21 cellular contexts compared by ENCODE assay signal in the genomic region with DNA sequence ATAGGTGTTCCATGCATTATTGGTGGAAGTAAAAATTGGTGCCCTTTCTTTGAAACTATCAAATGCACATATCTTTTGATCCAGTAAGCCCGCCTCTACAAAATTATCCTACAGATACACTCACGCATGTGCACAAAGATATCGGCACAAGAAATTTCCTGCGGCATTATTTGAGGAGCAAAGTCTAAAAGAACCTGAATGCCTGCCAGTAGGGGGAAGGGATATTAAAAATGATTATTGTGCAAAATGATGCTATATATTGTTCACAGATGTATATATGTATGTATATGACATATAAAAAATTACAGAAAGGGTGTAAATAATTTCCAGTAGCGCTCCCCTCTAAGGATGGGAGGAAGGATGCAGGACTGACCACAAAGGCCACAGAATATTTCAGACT. TPM values are rescaled to one million over a fixed set of nuclear protein-coding genes. Genes with fewer than 3 reads are reported as not detected.
DNase-seq lines count a peak whose midpoint lies in the region; ATAC-seq, FAIRE-seq and TF ChIP-seq lines count a peak whose summit lies in the region.
"Had no signal": no experiment of that assay in that cellular context is flagged by ENCODE, and none has a peak within 500 bp of the region (broad histone marks: within the 10 kb centered on the region; RNA-seq: fewer than 3 reads in every experiment).

No MANE protein-coding gene starts in this region.

- no TSS peak for BruUV-seq in K562 (replicated peaks; lab: Mats Ljungman, UMichigan)

- intact Hi-C loops in K562 (cut with micrococcal nuclease) = no loop called here

- 5% methylated on average over 5 of the region's 5 CpGs for WGBS in K562 (ENCODE audit: insufficient coverage, low coverage, missing lambda C conversion rate)

- peaks cover 0 to 5% (median 0%) of the 10 kb centered on the region in 11 experiments; a peak in 3 of 22 replicates for H3K9me3 ChIP-seq in BLaER1 treated with 17β-estradiol and CSF1 and Interleukin-3, amounts not matched to agents 10 nM and 100 nM (replicated peaks in 1 of 11)
- peaks cover 2% of the 10 kb centered on the region; the same call in 1 of the 2 replicates for H3K9me3 ChIP-seq in K562 (replicated peaks; ENCODE audit: control insufficient read depth, insufficient read depth, low read depth, low read length)
- H3K9me3 ChIP-seq: thoracic aorta had no signal

- CTCF ChIA-PET in K562 (lab: Yijun Ruan, JAX; ENCODE audit: low intra/inter-chr PET ratio) = no interaction called here

- no peaks in the 10 kb centered on the region for H3K36me3 ChIP-seq in BLaER1 treated with 17β-estradiol and CSF1 and Interleukin-3, amounts not matched to agents 10 nM and 100 nM
- H3K36me3 ChIP-seq in K562 (ENCODE audit: control insufficient read depth, insufficient read depth, low read length) = no peaks in the 10 kb centered on the region
- H3K36me3 ChIP-seq: thoracic aorta had no signal

- no peak for FAIRE-seq in K562 (lab: Jason Lieb, UNC)
- FAIRE-seq: GM12891 had no signal

- no peaks in the 10 kb centered on the region for H3K9me1 ChIP-seq in K562 (ENCODE audit: control insufficient read depth, insufficient read depth, low read length)

- TF ChIP-seq EP300 in K562 (IDR thresholded peaks at IDR 0.05; ENCODE audit: low read length) = no peak

- TF ChIP-seq POLR2A in K562 (conservative IDR thresholded peaks at IDR 0.05) = no peak

- H3K4me1 Mint-ChIP-seq in progenitor cell of endocrine pancreas (ENCODE audit: low read depth) = peaks cover 16% of the 10 kb centered on the region

- H3K9me3 Mint-ChIP-seq in progenitor cell of endocrine pancreas (ENCODE audit: low read depth) = no peaks in the 10 kb centered on the region
- H3K9me3 Mint-ChIP-seq: effector memory CD8-positive, alpha-beta T cell; mesothelial cell of epicardium had no signal

- H3K4me3 Mint-ChIP-seq in progenitor cell of endocrine pancreas (ENCODE audit: low read depth) = no peak overlapping the region
- H3K4me3 Mint-ChIP-seq: mesothelial cell of epicardium had no signal

- H3K4me1 ChIP-seq in BLaER1 treated with 17β-estradiol and CSF1 and Interleukin-3, amounts not matched to agents 10 nM and 100 nM = peaks cover 50 to 90% (median 84%) of the 10 kb centered on the region in 10 experiments
- peaks cover 11 to 25% of the 10 kb centered on the region in 2 experiments for H3K4me1 ChIP-seq in K562 (replicated peaks in 1 of 2; ENCODE audit: control insufficient read depth in 2 of 2, insufficient read depth in 2 of 2, low read length in 2 of 2)

- no peak for TF ChIP-seq RAD21 in K562 (CRISPR knock-in tag; conservative IDR thresholded peaks at IDR 0.05 in 1 of 2, IDR thresholded peaks at IDR 0.05 in 1 of 2)

- ATAC-seq in K562 (no peak), HG03280 (IDR thresholded peaks at IDR 0.05; ENCODE audit: unreplicated experiment) (no peak), GM21367 (IDR thresholded peaks at IDR 0.05; ENCODE audit: unreplicated experiment) (no peak)
- ATAC-seq: effector memory CD8-positive, alpha-beta T cell; sciatic nerve had no signal

- peak in 59 of 76 experiments; percentile 16 to 92 (median 66) for DNase-seq in HUDEP-2 (lab: John Stamatoyannopoulos, UW; ENCODE audit: unreplicated experiment in 76 of 76)
- peak in 1 of 4 experiments; percentile 50 for DNase-seq in K562 (ENCODE audit: extremely low read depth in 1 of 4, low spot score in 3 of 4)
- DNase-seq in progenitor cell of endocrine pancreas (ENCODE audit: low spot score, unreplicated experiment) = no peak
- no peak for DNase-seq in NCI-H524 (lab: John Stamatoyannopoulos, UW)
- DNase-seq in caudate nucleus (lab: John Stamatoyannopoulos, UW) = no peak
- DNase-seq: activated CD4-positive, alpha-beta T cell treated with anti-CD3 and anti-CD28 coated beads, Interleukin-2, amount 50 U/mL, for 48 hours; DMS 273 treated with DMSO at 0.1 percent for 48 hours; effector memory CD8-positive, alpha-beta T cell; GDM1; hippocampal formation; kidney glomerular epithelial cell; NCI-H1092 treated with DMSO at 0.1 percent for 48 hours; occipital lobe; stimulated activated CD4-positive, alpha-beta T cell treated with anti-CD3 and anti-CD28 coated beads, Interleukin-1b, Interleukin-23, amount 100 ng/mL, for 48 hours had no signal

- H3K27ac Mint-ChIP-seq in progenitor cell of endocrine pancreas = no peak overlapping the region
- H3K27ac Mint-ChIP-seq: mesothelial cell of epicardium had no signal

- H3K79me2 ChIP-seq in K562 (ENCODE audit: control insufficient read depth, insufficient read depth, low read length) = no peaks in the 10 kb centered on the region

- H4K20me1 ChIP-seq in BLaER1 treated with 17β-estradiol and CSF1 and Interleukin-3, amounts not matched to agents 10 nM and 100 nM = no peaks in the 10 kb centered on the region
- no peaks in the 10 kb centered on the region for H4K20me1 ChIP-seq in K562 (replicated peaks; ENCODE audit: control insufficient read depth, insufficient read depth, low read length)

- TF ChIP-seq CTCF in K562 (IDR thresholded peaks at IDR 0.05 in 2 of 3, conservative IDR thresholded peaks at IDR 0.05 in 1 of 3; ENCODE audit: insufficient read depth in 2 of 3, low read depth in 1 of 3, low read length in 3 of 3) (no peak), progenitor cell of endocrine pancreas (IDR thresholded peaks at IDR 0.05; ENCODE audit: unreplicated experiment) (peak; percentile 10)

- H3K27me3 Mint-ChIP-seq in progenitor cell of endocrine pancreas = peaks cover 32% of the 10 kb centered on the region
- H3K27me3 Mint-ChIP-seq: effector memory CD8-positive, alpha-beta T cell had no signal

- H3K27me3 ChIP-seq in BLaER1 treated with 17β-estradiol and CSF1 and Interleukin-3, amounts not matched to agents 10 nM and 100 nM = no peaks in the 10 kb centered on the region
- H3K27me3 ChIP-seq in K562 (ENCODE audit: control insufficient read depth in 2 of 2, insufficient read depth in 2 of 2, low read length in 2 of 2) = no peaks in the 10 kb centered on the region

- H3K36me3 Mint-ChIP-seq in progenitor cell of endocrine pancreas (ENCODE audit: insufficient read depth) = no peaks in the 10 kb centered on the region
- H3K36me3 Mint-ChIP-seq: mesothelial cell of epicardium had no signal

- peak overlapping the region; percentile 72 to 93 (median 81); a peak in 21 of 22 replicates for H3K4me2 ChIP-seq in BLaER1 treated with 17β-estradiol and CSF1 and Interleukin-3, amounts not matched to agents 10 nM and 100 nM
- 0 out of 2 replicates have a peak overlapping the region, but pooled peaks have one; percentile 12 for H3K4me2 ChIP-seq in K562 (ENCODE audit: insufficient read depth, low read length)

- POLR2A ChIA-PET in K562 (lab: Yijun Ruan, JAX) = no interaction called here

- in situ Hi-C loops in K562 (cut with MboI) = no loop called here

- H2AFZ ChIP-seq in K562 (ENCODE audit: low read depth, low read length) = peak overlapping the region; percentile 90; the same call in 1 of the 2 replicates

- peak overlapping the region in 10 of 11 experiments; percentile 31 to 82 (median 79); a peak in 17 of 22 replicates for H3K9ac ChIP-seq in BLaER1 treated with 17β-estradiol and CSF1 and Interleukin-3, amounts not matched to agents 10 nM and 100 nM
- H3K9ac ChIP-seq in K562 (ENCODE audit: insufficient read depth in 1 of 2, low read depth in 2 of 2, low read length in 2 of 2) = peak overlapping the region in 1 of 2 experiments; percentile 37; a peak in 1 of 4 replicates

- peak overlapping the region in 1 of 10 experiments; percentile 17; a peak in 1 of 20 replicates for H3K4me3 ChIP-seq in BLaER1 treated with 17β-estradiol and CSF1 and Interleukin-3, amounts not matched to agents 10 nM and 100 nM
- H3K4me3 ChIP-seq in K562 = no peak overlapping the region
- H3K4me3 ChIP-seq: thoracic aorta had no signal

- peak overlapping the region in 10 of 11 experiments; percentile 45 to 97 (median 94); a peak in 17 of 22 replicates for H3K27ac ChIP-seq in BLaER1 treated with 17β-estradiol and CSF1 and Interleukin-3, amounts not matched to agents 10 nM and 100 nM
- peak overlapping the region; percentile 69; the same call in 1 of the 3 replicates for H3K27ac ChIP-seq in K562 (ENCODE audit: extremely low read depth, low read depth, low read length)
- H3K27ac ChIP-seq in caudate nucleus (ENCODE audit: low read depth, low read length) = no peak overlapping the region

RNA-seq across cellular contexts. Expression of a gene that starts 24.7 kb away (rescaled TPM):
- 43.4 and 113 TPM in 2 replicates for total RNA-seq in K562 (2011; cell fraction: chromatin; rRNA removed; ENCODE audit: low replicate concordance)
- total RNA-seq in K562 (2011; cell fraction: nucleolus; rRNA removed) = 28.3 and 33.6 TPM in 2 replicates
- 69.6 and 116 TPM in 2 replicates for total RNA-seq in K562 (2011; cell fraction: nucleoplasm; rRNA removed)
- total RNA-seq in K562 (2014; rRNA removed) (22.8 and 23.2 TPM in 2 replicates), K562 (2014; rRNA removed; fragmentation: Illumina TruSeq; extraction: Trizol) (58.8 and 62.4 TPM in 2 replicates), K562 (2015; rRNA removed; fragmentation: Illumina TruSeq; extraction: Trizol) (42.0 and 46.0 TPM in 2 replicates), K562 (2021) (50.9 and 59.1 TPM in 2 replicates), progenitor cell of endocrine pancreas (83.6 and 85.4 TPM in 2 replicates)
- polyA plus RNA-seq in K562 (2011; rRNA removed) (39.2 and 63.5 TPM in 2 replicates), K562 (2014; fragmentation: Illumina TruSeq; extraction: Trizol) (51.3 and 56.8 TPM in 2 replicates), K562 (2014; fragmentation: Nextera tagmentation; extraction: Ambion mirVana) (10 to 100 TPM; 10.9 to 15.6 TPM), K562 (2014; rRNA removed) (39.4 and 40.2 TPM in 2 replicates)
- polyA plus RNA-seq in K562 (2011; cell fraction: cytosol; rRNA removed) = 25.2 and 37.9 TPM in 2 replicates
- polyA plus RNA-seq in K562 (2011; cell fraction: nucleus; rRNA removed) = 26.1 and 34.1 TPM in 2 replicates
- polyA plus RNA-seq in K562 (2012) = 38.7 and 40.1 TPM in 2 replicates
- polyA minus RNA-seq in K562 (2011; rRNA and poly(A)+ RNA removed) = 51.2 and 62.6 TPM in 2 replicates
- 21.6 and 24.5 TPM in 2 replicates for polyA minus RNA-seq in K562 (2011; cell fraction: cytosol; rRNA and poly(A)+ RNA removed)
- polyA minus RNA-seq in K562 (2011; cell fraction: nucleus; rRNA and poly(A)+ RNA removed) = 16.8 and 23.4 TPM in 2 replicates

RNA-seq across cellular contexts. Expression of a gene that starts 37.2 kb away (rescaled TPM):
- total RNA-seq in K562 (2011; cell fraction: chromatin; rRNA removed; ENCODE audit: low replicate concordance) = 2.9 and 11.1 TPM in 2 replicates
- total RNA-seq in K562 (2011; cell fraction: nucleolus; rRNA removed) = 12.0 TPM in 2 replicates
- total RNA-seq in K562 (2011; cell fraction: nucleoplasm; rRNA removed) = 6.7 and 8.2 TPM in 2 replicates
- 15.0 and 16.8 TPM in 2 replicates for total RNA-seq in K562 (2014; rRNA removed)
- total RNA-seq in K562 (2014; rRNA removed; fragmentation: Illumina TruSeq; extraction: Trizol) = 5.3 and 5.4 TPM in 2 replicates
- total RNA-seq in K562 (2015; rRNA removed; fragmentation: Illumina TruSeq; extraction: Trizol) = 7.8 and 8.9 TPM in 2 replicates
- 14.6 and 18.4 TPM in 2 replicates for total RNA-seq in K562 (2021)
- polyA plus RNA-seq in K562 (2011; rRNA removed) = 3.0 and 5.1 TPM in 2 replicates
- 5.7 and 6.2 TPM in 2 replicates for polyA plus RNA-seq in K562 (2011; cell fraction: cytosol; rRNA removed)
- polyA plus RNA-seq in K562 (2011; cell fraction: nucleus; rRNA removed) = 5.1 and 6.0 TPM in 2 replicates
- polyA plus RNA-seq in K562 (2012) = 3.9 and 8.4 TPM in 2 replicates
- 5.4 and 6.8 TPM in 2 replicates for polyA plus RNA-seq in K562 (2014; fragmentation: Illumina TruSeq; extraction: Trizol)
- polyA plus RNA-seq in K562 (2014; fragmentation: Nextera tagmentation; extraction: Ambion mirVana) = under 1 TPM; 0.42 to 0.80 TPM
- 5.4 and 6.2 TPM in 2 replicates for polyA plus RNA-seq in K562 (2014; rRNA removed)
- polyA minus RNA-seq in K562 (2011; rRNA and poly(A)+ RNA removed) = 4.1 and 5.8 TPM in 2 replicates
- 5.7 and 6.3 TPM in 2 replicates for polyA minus RNA-seq in K562 (2011; cell fraction: cytosol; rRNA and poly(A)+ RNA removed)
- 1.5 and 3.0 TPM in 2 replicates for polyA minus RNA-seq in K562 (2011; cell fraction: nucleus; rRNA and poly(A)+ RNA removed)
- total RNA-seq in progenitor cell of endocrine pancreas = 8.9 and 10.1 TPM in 2 replicates

Comparison
In these comparisons a context has a peak if more than half of its experiments do, and no peak if none do; other contexts are left out.
1. DNase-seq: peak in HUDEP-2 (59 of 76); none in progenitor cell of endocrine pancreas (single experiment), NCI-H524 (0 of 2) and caudate nucleus (0 of 61).